In the genomic region with DNA sequence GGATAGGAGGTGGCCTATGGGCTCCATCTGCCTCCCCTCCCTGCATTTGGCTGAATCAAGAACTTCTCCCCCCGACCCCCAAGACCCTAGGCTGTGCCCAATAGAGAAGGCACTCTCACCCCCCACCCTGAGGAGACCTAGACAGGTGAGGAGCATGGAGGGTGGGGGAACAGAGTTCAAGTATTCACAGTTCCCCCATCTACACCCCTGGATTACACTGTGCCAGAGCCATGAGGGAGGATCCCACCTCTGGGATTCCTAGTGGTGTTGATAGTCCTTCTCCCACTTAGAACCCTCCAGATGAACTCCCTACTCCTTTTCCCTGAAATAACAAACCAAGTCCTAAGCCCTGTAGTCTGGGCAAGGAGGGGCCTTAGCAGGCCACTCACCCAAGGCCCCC, we compare ENCODE assay signal across 4 cellular contexts. TPM values are rescaled to one million over a fixed set of nuclear protein-coding genes. Genes with fewer than 3 reads are reported as not detected.
"Had no signal": no experiment of that assay in that cellular context is flagged by ENCODE, and none has a peak within 500 bp of the region (broad histone marks: within the 10 kb centered on the region; RNA-seq: fewer than 3 reads in every experiment).

No MANE protein-coding gene starts in this region.

RNA-seq across cellular contexts. Expression of a gene that starts 15.2 kb away (rescaled TPM):
- total RNA-seq: activated B cell treated with CpG ODN at 0.5 μM for 24 hours; activated CD4-positive, alpha-beta T cell treated with anti-CD3 and anti-CD28 coated beads for 36 hours; activated CD8-positive, alpha-beta memory T cell treated with anti-CD3 and anti-CD28 coated beads for 36 hours; T-helper 1 cell treated with Interleukin-12 subunit alpha and Interleukin-12 subunit beta and Interleukin-4 antibody, amounts not matched to agents 30 ng/mL and 1 ng/mL, for 36 hours had no signal
